ENCODE assay signal across 1 cellular context in the genomic region with DNA sequence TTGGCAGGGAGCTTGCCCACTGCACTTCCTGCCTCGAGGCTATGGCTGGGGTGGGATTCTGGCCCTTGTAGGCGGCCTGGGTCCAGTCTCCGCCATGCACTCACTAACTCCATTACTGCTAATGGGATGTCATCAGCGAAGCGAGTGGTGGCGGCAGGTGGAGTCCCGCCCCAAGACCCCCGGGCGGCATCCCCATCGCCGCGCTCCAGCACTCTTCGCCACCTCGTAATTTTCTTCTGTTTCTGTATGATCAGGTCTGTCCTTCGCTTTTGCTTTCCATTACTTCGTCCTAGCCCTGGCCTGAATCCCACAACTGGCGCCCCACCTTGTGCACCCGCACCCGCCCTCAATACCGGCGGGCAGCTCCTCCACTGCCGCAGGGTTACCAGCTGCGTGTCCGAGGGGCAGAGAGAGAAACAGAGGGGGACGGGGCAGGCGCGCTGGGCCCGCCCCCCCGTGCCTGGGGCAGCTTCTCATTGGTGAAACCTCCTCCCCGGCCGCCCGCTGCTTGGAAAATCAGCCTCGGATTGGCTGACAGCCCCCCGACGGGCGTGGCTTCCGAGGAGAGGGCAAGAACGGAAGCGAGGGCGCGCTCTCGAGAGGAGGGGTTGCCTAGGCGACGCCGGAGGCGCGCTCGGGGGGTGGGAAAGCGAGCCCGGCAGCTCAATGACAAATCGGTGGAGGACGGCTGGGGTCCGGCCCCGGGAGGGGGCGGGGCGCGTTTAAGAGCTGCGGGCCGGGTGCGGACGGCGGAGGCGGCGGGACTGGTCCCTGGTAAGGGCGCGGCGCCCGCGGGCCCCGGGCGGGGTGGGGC.
A peak's percentile ranks its signal among the peaks of the same experiment; 100 is the strongest.
TF ChIP-seq lines count a peak whose summit lies in the region.

A gene with protein sequence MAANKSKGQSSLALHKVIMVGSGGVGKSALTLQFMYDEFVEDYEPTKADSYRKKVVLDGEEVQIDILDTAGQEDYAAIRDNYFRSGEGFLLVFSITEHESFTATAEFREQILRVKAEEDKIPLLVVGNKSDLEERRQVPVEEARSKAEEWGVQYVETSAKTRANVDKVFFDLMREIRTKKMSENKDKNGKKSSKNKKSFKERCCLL (plus strand): TSS at position 646 of the 814 bp plus-strand sequence. CDS start 25,813 bp downstream, outside the sequence.

TF ChIP-seq in HEK293, 187 proteins besides CTCF, POLR2A, EP300 and RAD21 (continued from another document):
- TF ChIP-seq, protein P1, sequence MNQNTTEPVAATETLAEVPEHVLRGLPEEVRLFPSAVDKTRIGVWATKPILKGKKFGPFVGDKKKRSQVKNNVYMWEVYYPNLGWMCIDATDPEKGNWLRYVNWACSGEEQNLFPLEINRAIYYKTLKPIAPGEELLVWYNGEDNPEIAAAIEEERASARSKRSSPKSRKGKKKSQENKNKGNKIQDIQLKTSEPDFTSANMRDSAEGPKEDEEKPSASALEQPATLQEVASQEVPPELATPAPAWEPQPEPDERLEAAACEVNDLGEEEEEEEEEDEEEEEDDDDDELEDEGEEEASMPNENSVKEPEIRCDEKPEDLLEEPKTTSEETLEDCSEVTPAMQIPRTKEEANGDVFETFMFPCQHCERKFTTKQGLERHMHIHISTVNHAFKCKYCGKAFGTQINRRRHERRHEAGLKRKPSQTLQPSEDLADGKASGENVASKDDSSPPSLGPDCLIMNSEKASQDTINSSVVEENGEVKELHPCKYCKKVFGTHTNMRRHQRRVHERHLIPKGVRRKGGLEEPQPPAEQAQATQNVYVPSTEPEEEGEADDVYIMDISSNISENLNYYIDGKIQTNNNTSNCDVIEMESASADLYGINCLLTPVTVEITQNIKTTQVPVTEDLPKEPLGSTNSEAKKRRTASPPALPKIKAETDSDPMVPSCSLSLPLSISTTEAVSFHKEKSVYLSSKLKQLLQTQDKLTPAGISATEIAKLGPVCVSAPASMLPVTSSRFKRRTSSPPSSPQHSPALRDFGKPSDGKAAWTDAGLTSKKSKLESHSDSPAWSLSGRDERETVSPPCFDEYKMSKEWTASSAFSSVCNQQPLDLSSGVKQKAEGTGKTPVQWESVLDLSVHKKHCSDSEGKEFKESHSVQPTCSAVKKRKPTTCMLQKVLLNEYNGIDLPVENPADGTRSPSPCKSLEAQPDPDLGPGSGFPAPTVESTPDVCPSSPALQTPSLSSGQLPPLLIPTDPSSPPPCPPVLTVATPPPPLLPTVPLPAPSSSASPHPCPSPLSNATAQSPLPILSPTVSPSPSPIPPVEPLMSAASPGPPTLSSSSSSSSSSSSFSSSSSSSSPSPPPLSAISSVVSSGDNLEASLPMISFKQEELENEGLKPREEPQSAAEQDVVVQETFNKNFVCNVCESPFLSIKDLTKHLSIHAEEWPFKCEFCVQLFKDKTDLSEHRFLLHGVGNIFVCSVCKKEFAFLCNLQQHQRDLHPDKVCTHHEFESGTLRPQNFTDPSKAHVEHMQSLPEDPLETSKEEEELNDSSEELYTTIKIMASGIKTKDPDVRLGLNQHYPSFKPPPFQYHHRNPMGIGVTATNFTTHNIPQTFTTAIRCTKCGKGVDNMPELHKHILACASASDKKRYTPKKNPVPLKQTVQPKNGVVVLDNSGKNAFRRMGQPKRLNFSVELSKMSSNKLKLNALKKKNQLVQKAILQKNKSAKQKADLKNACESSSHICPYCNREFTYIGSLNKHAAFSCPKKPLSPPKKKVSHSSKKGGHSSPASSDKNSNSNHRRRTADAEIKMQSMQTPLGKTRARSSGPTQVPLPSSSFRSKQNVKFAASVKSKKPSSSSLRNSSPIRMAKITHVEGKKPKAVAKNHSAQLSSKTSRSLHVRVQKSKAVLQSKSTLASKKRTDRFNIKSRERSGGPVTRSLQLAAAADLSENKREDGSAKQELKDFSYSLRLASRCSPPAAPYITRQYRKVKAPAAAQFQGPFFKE (tag by site-specific recombination; IDR thresholded peaks at IDR 0.05; ENCODE audit: borderline replicate concordance): no peak
- TF ChIP-seq BCL11A (tag by site-specific recombination; IDR thresholded peaks at IDR 0.05; ENCODE audit: low read depth) (no peak), ZNF211 (tag by site-specific recombination; IDR thresholded peaks at IDR 0.05; ENCODE audit: low read depth) (no peak), ZNF223 (tag by site-specific recombination; IDR thresholded peaks at IDR 0.05) (peak; percentile 86), ZNF292 (tag by site-specific recombination; IDR thresholded peaks at IDR 0.05; ENCODE audit: borderline replicate concordance, low read depth) (no peak), KLF10 (tag by site-specific recombination; IDR thresholded peaks at IDR 0.05) (peak; percentile 66; the same call in 1 of the 2 replicates), ZNF623 (tag by site-specific recombination; IDR thresholded peaks at IDR 0.05) (no peak), ZNF146 (tag by site-specific recombination; IDR thresholded peaks at IDR 0.05) (peak; percentile 75), ZNF23 (tag by site-specific recombination; IDR thresholded peaks at IDR 0.05; ENCODE audit: borderline replicate concordance) (no peak)
- TF ChIP-seq, protein P2, sequence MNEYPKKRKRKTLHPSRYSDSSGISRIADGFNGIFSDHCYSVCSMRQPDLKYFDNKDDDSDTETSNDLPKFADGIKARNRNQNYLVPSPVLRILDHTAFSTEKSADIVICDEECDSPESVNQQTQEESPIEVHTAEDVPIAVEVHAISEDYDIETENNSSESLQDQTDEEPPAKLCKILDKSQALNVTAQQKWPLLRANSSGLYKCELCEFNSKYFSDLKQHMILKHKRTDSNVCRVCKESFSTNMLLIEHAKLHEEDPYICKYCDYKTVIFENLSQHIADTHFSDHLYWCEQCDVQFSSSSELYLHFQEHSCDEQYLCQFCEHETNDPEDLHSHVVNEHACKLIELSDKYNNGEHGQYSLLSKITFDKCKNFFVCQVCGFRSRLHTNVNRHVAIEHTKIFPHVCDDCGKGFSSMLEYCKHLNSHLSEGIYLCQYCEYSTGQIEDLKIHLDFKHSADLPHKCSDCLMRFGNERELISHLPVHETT (tag by site-specific recombination; IDR thresholded peaks at IDR 0.05): no peak
- TF ChIP-seq, protein P3, sequence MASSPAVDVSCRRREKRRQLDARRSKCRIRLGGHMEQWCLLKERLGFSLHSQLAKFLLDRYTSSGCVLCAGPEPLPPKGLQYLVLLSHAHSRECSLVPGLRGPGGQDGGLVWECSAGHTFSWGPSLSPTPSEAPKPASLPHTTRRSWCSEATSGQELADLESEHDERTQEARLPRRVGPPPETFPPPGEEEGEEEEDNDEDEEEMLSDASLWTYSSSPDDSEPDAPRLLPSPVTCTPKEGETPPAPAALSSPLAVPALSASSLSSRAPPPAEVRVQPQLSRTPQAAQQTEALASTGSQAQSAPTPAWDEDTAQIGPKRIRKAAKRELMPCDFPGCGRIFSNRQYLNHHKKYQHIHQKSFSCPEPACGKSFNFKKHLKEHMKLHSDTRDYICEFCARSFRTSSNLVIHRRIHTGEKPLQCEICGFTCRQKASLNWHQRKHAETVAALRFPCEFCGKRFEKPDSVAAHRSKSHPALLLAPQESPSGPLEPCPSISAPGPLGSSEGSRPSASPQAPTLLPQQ (tag by site-specific recombination; IDR thresholded peaks at IDR 0.05): 0 out of 2 replicates have a peak, but pooled peaks have one; percentile 8
